In genomic region chr2:169286858-169287257, GRCh38 we compare ENCODE assay signal across 30 cellular contexts.
"Had no signal": no experiment of that assay in that cellular context is flagged by ENCODE, and none has a peak within 500 bp of the region (broad histone marks: within the 10 kb centered on the region; RNA-seq: fewer than 3 reads in every experiment).

No MANE protein-coding gene starts in this region.

- H3K9ac ChIP-seq: SK-N-SH had no signal

- H3K9me2 ChIP-seq: SK-N-SH had no signal

- H3K36me3 Mint-ChIP-seq: activated CD4-positive, alpha-beta memory T cell treated with anti-CD3 and anti-CD28 coated beads for 36 hours; activated naive CD4-positive, alpha-beta T cell treated with anti-CD3 and anti-CD28 coated beads, Interleukin-2, amount 50 U/mL, for 72 hours had no signal

- H3K4me1 Mint-ChIP-seq: activated CD4-positive, alpha-beta T cell treated with anti-CD3 and anti-CD28 coated beads for 36 hours had no signal

- H3K27ac ChIP-seq: adrenal gland, body of pancreas, breast epithelium, Peyer's patch, SJSA1 had no signal

- H3K9me3 Mint-ChIP-seq: activated CD4-positive, alpha-beta memory T cell treated with anti-CD3 and anti-CD28 coated beads for 36 hours; activated naive CD4-positive, alpha-beta T cell treated with anti-CD3 and anti-CD28 coated beads for 36 hours; activated naive CD4-positive, alpha-beta T cell treated with anti-CD3 and anti-CD28 coated beads, Interleukin-2, amount 50 U/mL, for 72 hours; activated T-cell treated with anti-CD3 and anti-CD28 coated beads, Interleukin-2, amount 50 U/mL, for 4 hours; activated T-helper 1 cell treated with anti-CD3 and anti-CD28 coated beads, Interleukin-12 subunit alpha, Interleukin-12 subunit beta, Interleukin-2, Interleukin-4 antibody, amounts not matched to agents 30 ng/mL and 10 ng/mL and 1 ng/mL, durations not matched to agents 14 hours and 24 hours and 36 hours; T-helper 1 cell treated with Interleukin-12 subunit alpha and Interleukin-12 subunit beta and Interleukin-4 antibody, amounts not matched to agents 30 μg/mL and 1 μg/mL, for 36 hours; T-helper 2 cell treated with Interferon-gamma antibody and Interleukin-4, amounts not matched to agents 5 μg/mL and 100 μg/mL, for 36 hours had no signal

- H3K4me3 ChIP-seq: adrenal gland, body of pancreas, breast epithelium, Peyer's patch, SJSA1 had no signal

- DNase-seq: activated CD4-positive, alpha-beta memory T cell treated with anti-CD3 and anti-CD28 coated beads for 36 hours; activated CD4-positive, alpha-beta T cell treated with anti-CD3 and anti-CD28 coated beads for 36 hours; activated CD4-positive, alpha-beta T cell treated with anti-CD3 and anti-CD28 coated beads, Interleukin-2, amount 50 U/mL, for 1 hour; activated CD8-positive, alpha-beta memory T cell treated with anti-CD3 and anti-CD28 coated beads, Interleukin-2, amount 50 U/mL, for 4 hours; activated gamma-delta T cell treated with Interleukin-2 at 50 U/mL for 16 hours; activated naive CD4-positive, alpha-beta T cell treated with anti-CD3 and anti-CD28 coated beads for 36 hours; activated T-cell treated with anti-CD3 and anti-CD28 coated beads for 4 hours; activated T-cell treated with anti-CD3 and anti-CD28 coated beads, Interleukin-2, amount 50 U/mL, for 4 hours; adrenal gland; body of pancreas; NCI-H1105 treated with DMSO at 0.1 percent for 48 hours; NCI-H1436 treated with DMSO at 0.1 percent for 48 hours; NCI-H1694 treated with DMSO at 0.1 percent for 48 hours; NCI-H2029; NCI-H345; NCI-H510A; NCI-H526; NCI-H748 treated with DMSO at 0.1 percent for 48 hours; NK-92 treated with Interleukin-12 subunit alpha and Interleukin-12 subunit beta, amount 100 ng/mL, for 24 hours; PC-3; Peyer's patch; RPMI8226; SHP77 treated with DMSO at 0.1 percent for 48 hours; SK-N-SH had no signal

- H3K4me2 ChIP-seq: SK-N-SH had no signal

- ATAC-seq: activated CD4-positive, alpha-beta T cell treated with anti-CD3 and anti-CD28 coated beads for 36 hours; activated naive CD4-positive, alpha-beta T cell treated with anti-CD3 and anti-CD28 coated beads, Interleukin-2, amount 50 U/mL, for 72 hours; activated T-cell treated with anti-CD3 and anti-CD28 coated beads, Interleukin-2, amount 50 U/mL, for 4 hours; body of pancreas; PC-3 had no signal

- H3K4me1 ChIP-seq: adrenal gland, body of pancreas, breast epithelium, Peyer's patch, SJSA1 had no signal

- H3K4me3 Mint-ChIP-seq: activated CD4-positive, alpha-beta memory T cell treated with anti-CD3 and anti-CD28 coated beads for 36 hours; activated CD4-positive, alpha-beta T cell treated with anti-CD3 and anti-CD28 coated beads for 36 hours; activated naive CD4-positive, alpha-beta T cell treated with anti-CD3 and anti-CD28 coated beads for 36 hours; activated T-cell treated with anti-CD3 and anti-CD28 coated beads, Interleukin-2, amount 50 U/mL, for 4 hours; activated T-helper 1 cell treated with anti-CD3 and anti-CD28 coated beads, Interleukin-12 subunit alpha, Interleukin-12 subunit beta, Interleukin-2, Interleukin-4 antibody, amounts not matched to agents 30 ng/mL and 10 ng/mL and 1 ng/mL, durations not matched to agents 14 hours and 24 hours and 36 hours; T-helper 1 cell treated with Interleukin-12 subunit alpha and Interleukin-12 subunit beta and Interleukin-4 antibody, amounts not matched to agents 30 μg/mL and 1 μg/mL, for 36 hours; T-helper 2 cell treated with Interferon-gamma antibody and Interleukin-4, amounts not matched to agents 5 μg/mL and 100 μg/mL, for 36 hours had no signal

- H3K36me3 ChIP-seq: adrenal gland, breast epithelium, Peyer's patch, SJSA1 had no signal

- H3K9me3 ChIP-seq: adrenal gland, body of pancreas, breast epithelium, Peyer's patch, SJSA1, SK-N-SH had no signal

- H3K27ac Mint-ChIP-seq: activated CD4-positive, alpha-beta memory T cell treated with anti-CD3 and anti-CD28 coated beads for 36 hours; activated CD4-positive, alpha-beta T cell treated with anti-CD3 and anti-CD28 coated beads for 36 hours; activated naive CD4-positive, alpha-beta T cell treated with anti-CD3 and anti-CD28 coated beads for 36 hours; activated naive CD4-positive, alpha-beta T cell treated with anti-CD3 and anti-CD28 coated beads, Interleukin-2, amount 50 U/mL, for 72 hours; activated T-helper 1 cell treated with anti-CD3 and anti-CD28 coated beads, Interleukin-12 subunit alpha, Interleukin-12 subunit beta, Interleukin-2, Interleukin-4 antibody, amounts not matched to agents 30 ng/mL and 10 ng/mL and 1 ng/mL, durations not matched to agents 14 hours and 24 hours and 36 hours; T-helper 1 cell treated with Interleukin-12 subunit alpha and Interleukin-12 subunit beta and Interleukin-4 antibody, amounts not matched to agents 30 μg/mL and 1 μg/mL, for 36 hours; T-helper 2 cell treated with Interferon-gamma antibody and Interleukin-4, amounts not matched to agents 5 μg/mL and 100 μg/mL, for 36 hours had no signal

- H3K27me3 ChIP-seq: adrenal gland, body of pancreas, breast epithelium, Peyer's patch, SJSA1 had no signal
